In genomic region chr5:180975338-180975737, GRCh38 we compare ENCODE assay signal across 14 cellular contexts. TPM values are rescaled to one million over a fixed set of nuclear protein-coding genes. Genes with fewer than 3 reads are reported as not detected.
DNase-seq lines count a peak whose midpoint lies in the region; ATAC-seq and TF ChIP-seq lines count a peak whose summit lies in the region.
"Had no signal": no experiment of that assay in that cellular context is flagged by ENCODE, and none has a peak within 500 bp of the region (broad histone marks: within the 10 kb centered on the region; RNA-seq: fewer than 3 reads in every experiment).

No MANE protein-coding gene starts in this region.

- no TSS peak for BruUV-seq in OCI-LY7 (replicated peaks; lab: Mats Ljungman, UMichigan)

- H3K4me3 ChIP-seq in OCI-LY7 (ENCODE audit: low read depth, low read length, poor library complexity, severe bottlenecking) = no peak overlapping the region

- TF ChIP-seq CTCF in GM10266 (IDR thresholded peaks at IDR 0.05; ENCODE audit: control insufficient read depth, insufficient read depth, low read depth, missing control alignments) = no peak
- no peak for TF ChIP-seq CTCF in OCI-LY7 (conservative IDR thresholded peaks at IDR 0.05; ENCODE audit: low read length)

- ATAC-seq in GM19397 (IDR thresholded peaks at IDR 0.05; ENCODE audit: unreplicated experiment) (peak; percentile 83), HG02943 (IDR thresholded peaks at IDR 0.05; ENCODE audit: low read depth, unreplicated experiment) (peak; percentile 92), left lobe of liver (no peak), GM19328 (IDR thresholded peaks at IDR 0.05; ENCODE audit: unreplicated experiment) (no peak)
- ATAC-seq: sciatic nerve had no signal

- peak; percentile 47 for DNase-seq in GM10266 (ENCODE audit: extremely low spot score)
- DNase-seq in OCI-LY7 (ENCODE audit: low spot score) = peak; percentile 9
- DNase-seq in activated CD8-positive, alpha-beta memory T cell treated with anti-CD3 and anti-CD28 coated beads for 24 hours = no peak
- no peak for DNase-seq in HPDE6-E6E7 (ENCODE audit: extremely low spot score)
- DNase-seq in left lobe of liver (ENCODE audit: low spot score) = no peak
- DNase-seq: activated T-cell treated with anti-CD3 and anti-CD28 coated beads, Interleukin-2, amount 50 U/mL, for 4 hours; C1 segment of cervical spinal cord; NCI-H510A treated with DMSO at 0.1 percent for 48 hours; T-helper 2 cell had no signal

- POLR2A ChIA-PET in OCI-LY7 (lab: Charles Lee) = interaction anchor here (0.5 to 0.9 kb wide), 2 partner anchors 15 to 36 kb away, joined by 3 read pairs; no protein-coding TSS in a partner anchor

- peaks cover 3% of the 10 kb centered on the region for H3K4me1 ChIP-seq in OCI-LY7 (ENCODE audit: insufficient read depth, low read length, poor library complexity, severe bottlenecking)

- intact Hi-C loops in OCI-LY7 (cut with micrococcal nuclease; ENCODE audit: unreplicated experiment) = loop anchor here (5.0 kb wide), 1 partner anchor 77 kb away; no protein-coding TSS in a partner anchor

- no peak overlapping the region for H3K27ac ChIP-seq in OCI-LY7 (ENCODE audit: low read depth, low read length, poor library complexity, severe bottlenecking)

- H3K4me2 ChIP-seq in OCI-LY7 (ENCODE audit: low read length) = no peak overlapping the region

- H3K79me2 ChIP-seq in OCI-LY7 (ENCODE audit: insufficient read depth, low read depth, low read length) = no peaks in the 10 kb centered on the region

- no peaks in the 10 kb centered on the region for H3K36me3 ChIP-seq in OCI-LY7 (ENCODE audit: insufficient read depth, low read length)

- H3K9me3 ChIP-seq in OCI-LY7 (ENCODE audit: low read length) = no peaks in the 10 kb centered on the region

- CTCF ChIA-PET in OCI-LY7 (lab: Charles Lee; ENCODE audit: unreplicated experiment) = no interaction called here

- H2AFZ ChIP-seq in OCI-LY7 (ENCODE audit: low read length) = no peak overlapping the region

- H3K9me2 ChIP-seq in OCI-LY7 (ENCODE audit: insufficient read depth, low read length) = no peaks in the 10 kb centered on the region

- H4K20me1 ChIP-seq in OCI-LY7 (ENCODE audit: insufficient read depth, low read length) = no peaks in the 10 kb centered on the region

RNA-seq across cellular contexts. Expression of gene BTNL3, which starts 13.3 kb away (rescaled TPM):
- not detected in 2 replicates for total RNA-seq in OCI-LY7 (2014; rRNA removed; shearing (Covaris generic))
- total RNA-seq in OCI-LY7 (2022) = not detected in 2 replicates
- not detected for total RNA-seq in left lobe of liver
- total RNA-seq: activated T-cell treated with anti-CD3 and anti-CD28 coated beads, Interleukin-2, amount 50 U/mL, for 4 hours; glomerular endothelial cell; sciatic nerve had no signal

Comparison
In these comparisons a context has a peak if more than half of its experiments do, and no peak if none do; other contexts are left out.
1. DNase-seq: peak in GM10266 (single experiment) and OCI-LY7 (single experiment); none in activated CD8-positive, alpha-beta memory T cell treated with anti-CD3 and anti-CD28 coated beads for 24 hours (single experiment), HPDE6-E6E7 (single experiment) and left lobe of liver (single experiment).
2. ATAC-seq: peak in GM19397 (single experiment) and HG02943 (single experiment); none in left lobe of liver (single experiment) and GM19328 (single experiment).